8 cellular contexts compared by ENCODE assay signal in genomic region chr7:107890962-107891618, GRCh38. TPM values are rescaled to one million over a fixed set of nuclear protein-coding genes. Genes with fewer than 3 reads are reported as not detected.
A peak's percentile ranks its signal among the peaks of the same experiment; 100 is the strongest.
DNase-seq lines count a peak whose midpoint lies in the region; ATAC-seq, FAIRE-seq and TF ChIP-seq lines count a peak whose summit lies in the region.

Gene DLD (plus strand): TSS chr7:107891183. CDS start chr7:107891251, 68 bp downstream.

- peak within 1 kb of the TSS; percentile 93 for H3K4me2 ChIP-seq in A549
- H3K4me2 ChIP-seq in smooth muscle cell, result peak within 1 kb of the TSS; percentile 93

- 2% methylated on average over 42 of the region's 54 CpGs for WGBS in A549 (ENCODE audit: missing lambda C conversion rate)
- WGBS in smooth muscle cell (ENCODE audit: low lambda C conversion rate), result 2% methylated on average over 53 of the region's 54 CpGs

- TF ChIP-seq RAD21 in A549 (conservative IDR thresholded peaks at IDR 0.05 in 1 of 2, IDR thresholded peaks at IDR 0.05 in 1 of 2), result no peak; a peak in 1 of 5 replicates

- TF ChIP-seq CTCF in A549 (IDR thresholded peaks at IDR 0.05), result no peak
- no peak for TF ChIP-seq CTCF in VCaP (conservative IDR thresholded peaks at IDR 0.05)
- no peak for TF ChIP-seq CTCF in breast epithelium (IDR thresholded peaks at IDR 0.05)
- no peak for TF ChIP-seq CTCF in smooth muscle cell (IDR thresholded peaks at IDR 0.05; ENCODE audit: borderline replicate concordance, insufficient read depth, poor library complexity, severe bottlenecking)

- H2AFZ ChIP-seq in smooth muscle cell (ENCODE audit: low read depth), result peak within 1 kb of the TSS; percentile 94

- no peaks in the 10 kb centered on the region for H3F3A ChIP-seq in smooth muscle cell (ENCODE audit: low read depth)

- TF ChIP-seq POLR2A in A549 (IDR thresholded peaks at IDR 0.05; ENCODE audit: low read length) (peak; percentile 83), breast epithelium (IDR thresholded peaks at IDR 0.05) (peak; percentile 89)

- H3K27ac ChIP-seq in A549 (peak within 1 kb of the TSS; percentile 84 to 88), VCaP (peak within 1 kb of the TSS; percentile 87), breast epithelium (peak within 1 kb of the TSS; percentile 95), smooth muscle cell (ENCODE audit: low read depth) (peak within 1 kb of the TSS; percentile 82)

- H3K27me3 ChIP-seq in breast epithelium (no peaks in the 10 kb centered on the region), smooth muscle cell (ENCODE audit: low read depth) (no peaks in the 10 kb centered on the region)

- no peaks in the 10 kb centered on the region for H3K36me3 ChIP-seq in breast epithelium
- no peaks in the 10 kb centered on the region for H3K36me3 ChIP-seq in smooth muscle cell (ENCODE audit: low read depth)

- H3K9me3 ChIP-seq in A549, result no peaks in the 10 kb centered on the region
- no peaks in the 10 kb centered on the region for H3K9me3 ChIP-seq in breast epithelium
- no peaks in the 10 kb centered on the region for H3K9me3 ChIP-seq in smooth muscle cell (replicated peaks; ENCODE audit: low read depth)

- intact Hi-C loops in breast epithelium (cut with DNase I; ENCODE audit: low total_unique reads), result no loop called here

- CTCF ChIA-PET in A549 (lab: Yijun Ruan, JAX), result interaction anchor here (1.0 to 4.2 kb wide), 5 partner anchors 12 to 174 kb away, joined by 3 to 23 read pairs (median 9); partner anchors contain the start of gene CBLL1

- DNase-seq in A549 (ENCODE audit: low read depth in 1 of 2, low spot score in 1 of 2), result peak; percentile 93
- peak; percentile 94 for DNase-seq in NCI-H2196 (lab: John Stamatoyannopoulos, UW; ENCODE audit: unreplicated experiment)
- DNase-seq in breast epithelium (ENCODE audit: low spot score in 2 of 2), result peak; percentile 91 to 93
- DNase-seq in iPS-NIHi11 (ENCODE audit: low spot score), result peak; percentile 95
- DNase-seq in smooth muscle cell (lab: John Stamatoyannopoulos, UW; ENCODE audit: unreplicated experiment), result peak; percentile 78

- H3K4me1 ChIP-seq in A549, result peaks cover 22% of the 10 kb centered on the region
- no peaks in the 10 kb centered on the region for H3K4me1 ChIP-seq in breast epithelium
- H3K4me1 ChIP-seq in smooth muscle cell (ENCODE audit: low read depth), result peaks cover 20% of the 10 kb centered on the region

- ATAC-seq in A549 (peak; percentile 99), GM18867 (IDR thresholded peaks at IDR 0.05; ENCODE audit: unreplicated experiment) (peak; percentile 98), HG03103 (IDR thresholded peaks at IDR 0.05; ENCODE audit: low read depth, unreplicated experiment) (peak; percentile 98)

- peak within 1 kb of the TSS; percentile 85 for H3K9ac ChIP-seq in smooth muscle cell (ENCODE audit: low read depth)

- peaks cover 38% of the 10 kb centered on the region for H4K20me1 ChIP-seq in smooth muscle cell (ENCODE audit: low read depth)

- peak within 1 kb of the TSS; percentile 54 for H3K4me3 ChIP-seq in A549
- peak within 1 kb of the TSS; percentile 69 to 86 (median 80) for H3K4me3 ChIP-seq in breast epithelium
- H3K4me3 ChIP-seq in smooth muscle cell, result peak within 1 kb of the TSS; percentile 57

- H3K79me2 ChIP-seq in smooth muscle cell (ENCODE audit: low read depth), result peaks cover 46% of the 10 kb centered on the region

- POLR2A ChIA-PET in A549 (lab: Yijun Ruan, JAX), result interaction anchor here (2.2 kb wide), 1 partner anchor 147 kb away, joined by 8 read pairs; the partner anchor contains the start of gene CBLL1

- TF ChIP-seq EP300 in A549 (IDR thresholded peaks at IDR 0.05), result no peak

- FAIRE-seq in A549 (lab: Jason Lieb, UNC), result no peak

TF ChIP-seq in A549, 52 proteins besides CTCF, POLR2A, EP300 and RAD21:
- TF ChIP-seq PHF8 (IDR thresholded peaks at IDR 0.05; ENCODE audit: borderline replicate concordance, low read depth) (peak; percentile 93; the same call in 1 of the 2 replicates), FOSL2 (IDR thresholded peaks at IDR 0.05) (no peak), FOSL2 (CRISPR knock-in tag; IDR thresholded peaks at IDR 0.05) (peak; percentile 17; the same call in 1 of the 2 replicates), JUNB (IDR thresholded peaks at IDR 0.05) (no peak), ELK1 (IDR thresholded peaks at IDR 0.05; ENCODE audit: low read depth, low read length) (no peak), TFCP2L1 (CRISPR knock-in tag; IDR thresholded peaks at IDR 0.05) (0 out of 2 replicates have a peak, but pooled peaks have one; percentile 5), HMGXB4 (CRISPR knock-in tag; IDR thresholded peaks at IDR 0.05; ENCODE audit: borderline replicate concordance) (0 out of 2 replicates have a peak, but pooled peaks have one; percentile 62), BCL3 (IDR thresholded peaks at IDR 0.05) (peak; percentile 83; the same call in 1 of the 3 replicates), E2F6 (IDR thresholded peaks at IDR 0.05; ENCODE audit: borderline replicate concordance, low read depth) (peak; percentile 75; the same call in 1 of the 2 replicates), SMC3 (IDR thresholded peaks at IDR 0.05) (no peak), JUN (IDR thresholded peaks at IDR 0.05) (peak; percentile 39 to 86; a peak in 3 of 5 replicates), RFX5 (IDR thresholded peaks at IDR 0.05) (peak; percentile 74), BHLHE40 (IDR thresholded peaks at IDR 0.05; ENCODE audit: low read depth, low read length) (peak; percentile 35; the same call in 1 of the 2 replicates), GATA3 (IDR thresholded peaks at IDR 0.05; ENCODE audit: borderline replicate concordance) (no peak), MAX (IDR thresholded peaks at IDR 0.05) (peak; percentile 95), CEBPB (IDR thresholded peaks at IDR 0.05) (no peak), NR3C1 (IDR thresholded peaks at IDR 0.05) (no peak), PBX3 (IDR thresholded peaks at IDR 0.05) (0 out of 2 replicates have a peak, but pooled peaks have one; percentile 16)
TF ChIP-seq in A549: peak in this region for 11.

RNA-seq across cellular contexts. Expression of gene DLD, which starts in this region (rescaled TPM):
- 168 and 179 TPM in 2 replicates for polyA plus RNA-seq in A549 (2011; rRNA removed)
- polyA plus RNA-seq in A549 (2012; cell fraction: cytosol; rRNA removed), result 79.0 and 81.5 TPM in 2 replicates
- 47.3 and 72.7 TPM in 2 replicates for polyA plus RNA-seq in A549 (2012; cell fraction: nucleus; rRNA removed)
- polyA plus RNA-seq in A549 (2017; fragmentation: RNase III; extraction: RNeasy Plus Mini Kit Qiagen cat#74134 plus additional on column Dnase treatment), result 122 to 129 TPM (median 125 TPM) in 3 replicates
- polyA minus RNA-seq in A549 (2011; rRNA and poly(A)+ RNA removed), result 54.3 and 57.7 TPM in 2 replicates
- 10 to 100 TPM; 57.5 to 74.1 (median 58.3) TPM for total RNA-seq in breast epithelium
- 165 and 172 TPM in 2 replicates for total RNA-seq in smooth muscle cell
- 51.4 and 71.4 TPM in 2 replicates for polyA plus RNA-seq in smooth muscle cell

Comparison
In these comparisons a context has a peak if more than half of its experiments do, and no peak if none do; other contexts are left out.
1. Peak in every context shown above with its lines: DNase-seq, ATAC-seq, H3K4me3 ChIP-seq and H3K27ac ChIP-seq.